23 cellular contexts compared by ENCODE assay signal in genomic region chr4:145625677-145626622, GRCh38. TPM values are rescaled to one million over a fixed set of nuclear protein-coding genes. Genes with fewer than 3 reads are reported as not detected.
DNase-seq lines count a peak whose midpoint lies in the region; ATAC-seq and TF ChIP-seq lines count a peak whose summit lies in the region.
"Had no signal": no experiment of that assay in that cellular context is flagged by ENCODE, and none has a peak within 500 bp of the region (broad histone marks: within the 10 kb centered on the region; RNA-seq: fewer than 3 reads in every experiment).

No MANE protein-coding gene starts in this region.

- H4K20me1 ChIP-seq in OCI-LY7 (ENCODE audit: insufficient read depth, low read length), result no peaks in the 10 kb centered on the region

- BruUV-seq in OCI-LY7 (replicated peaks; lab: Mats Ljungman, UMichigan), result no TSS peak

- H3K27ac Mint-ChIP-seq in CD8-positive, alpha-beta memory T cell, result peak overlapping the region in 5 of 8 donors; percentile 35 to 92 (median 66)
- H3K27ac Mint-ChIP-seq in activated T-helper 17 cell treated with anti-CD3 and anti-CD28 coated beads, Interleukin-2, amount 50 U/mL, for 72 hours, result no peak overlapping the region
- H3K27ac Mint-ChIP-seq in stimulated activated memory B cell treated with anti-CD40 and anti-IgM and Interleukin-4, amounts not matched to agents 10 μg/mL and 1 μg/mL and 100 μg/mL, for 72 hours, result no peak overlapping the region
- H3K27ac Mint-ChIP-seq: stimulated activated naive CD8-positive, alpha-beta T cell treated with anti-CD3 and anti-CD28 coated beads, Interleukin-15, Interleukin-2, amounts not matched to agents 100 ng/mL and 50 ng/mL, for 24 hours had no signal

- no peak overlapping the region for H3K27ac ChIP-seq in CD8-positive, alpha-beta memory T cell (ENCODE audit: low read depth, low read length)
- H3K27ac ChIP-seq in OCI-LY7 (ENCODE audit: low read depth, low read length, poor library complexity, severe bottlenecking), result no peak overlapping the region
- H3K27ac ChIP-seq: C4-2B, upper lobe of left lung had no signal

- CTCF ChIA-PET in CD8-positive, alpha-beta memory T cell (lab: Charles Lee), result interaction anchor here (1.1 to 2.3 kb wide), 2 partner anchors 9 kb away, joined by 3 to 10 read pairs; no protein-coding TSS in a partner anchor
- CTCF ChIA-PET in OCI-LY7 (lab: Charles Lee; ENCODE audit: unreplicated experiment), result no interaction called here

- H3K4me2 ChIP-seq in OCI-LY7 (ENCODE audit: low read length), result no peak overlapping the region

- peaks cover 0 to 2% (median 0%) of the 10 kb centered on the region in 5 donors for H3K9me3 Mint-ChIP-seq in CD8-positive, alpha-beta memory T cell
- no peaks in the 10 kb centered on the region for H3K9me3 Mint-ChIP-seq in activated T-helper 17 cell treated with anti-CD3 and anti-CD28 coated beads, Interleukin-2, amount 50 U/mL, for 72 hours
- H3K9me3 Mint-ChIP-seq in stimulated activated memory B cell treated with anti-CD40 and anti-IgM and Interleukin-4, amounts not matched to agents 10 μg/mL and 1 μg/mL and 100 μg/mL, for 72 hours, result peaks cover 3% of the 10 kb centered on the region

- no peaks in the 10 kb centered on the region for H3K79me2 ChIP-seq in OCI-LY7 (ENCODE audit: insufficient read depth, low read depth, low read length)

- no peak for TF ChIP-seq CTCF in OCI-LY7 (conservative IDR thresholded peaks at IDR 0.05; ENCODE audit: low read length)

- H3K9me3 ChIP-seq in CD8-positive, alpha-beta memory T cell (ENCODE audit: low read length), result no peaks in the 10 kb centered on the region
- H3K9me3 ChIP-seq in OCI-LY7 (ENCODE audit: low read length), result peaks cover 10% of the 10 kb centered on the region; the same call in 1 of the 2 replicates
- H3K9me3 ChIP-seq: upper lobe of left lung had no signal

- H3K36me3 Mint-ChIP-seq in CD8-positive, alpha-beta memory T cell, result peaks cover 6 to 13% (median 11%) of the 10 kb centered on the region in 3 donors
- peaks cover 26% of the 10 kb centered on the region for H3K36me3 Mint-ChIP-seq in activated T-helper 17 cell treated with anti-CD3 and anti-CD28 coated beads, Interleukin-2, amount 50 U/mL, for 72 hours (ENCODE audit: low read depth)
- peaks cover 28% of the 10 kb centered on the region for H3K36me3 Mint-ChIP-seq in stimulated activated memory B cell treated with anti-CD40 and anti-IgM and Interleukin-4, amounts not matched to agents 10 μg/mL and 1 μg/mL and 100 μg/mL, for 72 hours

- POLR2A ChIA-PET in CD8-positive, alpha-beta memory T cell (lab: Charles Lee), result no interaction called here
- POLR2A ChIA-PET in OCI-LY7 (lab: Charles Lee), result interaction anchor here (1.2 kb wide), 1 partner anchor 17 kb away, joined by 3 read pairs; no protein-coding TSS in a partner anchor

- no peaks in the 10 kb centered on the region for H3K36me3 ChIP-seq in CD8-positive, alpha-beta memory T cell (ENCODE audit: insufficient read depth, low read length)
- peaks cover 14% of the 10 kb centered on the region for H3K36me3 ChIP-seq in OCI-LY7 (ENCODE audit: insufficient read depth, low read length)
- H3K36me3 ChIP-seq: upper lobe of left lung had no signal

- intact Hi-C loops in OCI-LY7 (cut with micrococcal nuclease; ENCODE audit: unreplicated experiment), result no loop called here

- peaks cover 32% of the 10 kb centered on the region for H3K4me1 ChIP-seq in CD8-positive, alpha-beta memory T cell (ENCODE audit: insufficient read depth, low read length)
- peaks cover 9% of the 10 kb centered on the region for H3K4me1 ChIP-seq in OCI-LY7 (ENCODE audit: insufficient read depth, low read length, poor library complexity, severe bottlenecking)
- H3K4me1 ChIP-seq: upper lobe of left lung had no signal

- peaks cover 38 to 58% (median 54%) of the 10 kb centered on the region in 3 donors for H3K4me1 Mint-ChIP-seq in CD8-positive, alpha-beta memory T cell
- peaks cover 12% of the 10 kb centered on the region for H3K4me1 Mint-ChIP-seq in activated T-helper 17 cell treated with anti-CD3 and anti-CD28 coated beads, Interleukin-2, amount 50 U/mL, for 72 hours
- peaks cover 9% of the 10 kb centered on the region for H3K4me1 Mint-ChIP-seq in stimulated activated memory B cell treated with anti-CD40 and anti-IgM and Interleukin-4, amounts not matched to agents 10 μg/mL and 1 μg/mL and 100 μg/mL, for 72 hours
- H3K4me1 Mint-ChIP-seq: neural crest cell had no signal

- DNase-seq in CD8-positive, alpha-beta memory T cell, result peak in 1 of 5 donors; percentile 5
- peak; percentile 40 for DNase-seq in OCI-LY7 (ENCODE audit: low spot score)
- DNase-seq in effector CD8-positive, alpha-beta T cell (lab: John Stamatoyannopoulos, UW), result no peak
- no peak for DNase-seq in ureter (ENCODE audit: low spot score)
- DNase-seq: activated CD4-positive, alpha-beta T cell treated with anti-CD3 and anti-CD28 coated beads for 1 hour; aorta; DMS53; foreskin fibroblast; hypothalamus; KG1; NCI-H1105 treated with DMSO at 0.1 percent for 48 hours; PC-3; upper lobe of left lung had no signal

- no peaks in the 10 kb centered on the region for H3K9me2 ChIP-seq in OCI-LY7 (ENCODE audit: insufficient read depth, low read length)

- no peaks in the 10 kb centered on the region for H3K27me3 ChIP-seq in CD8-positive, alpha-beta memory T cell (ENCODE audit: insufficient read depth, low read length, poor library complexity, severe bottlenecking)
- H3K27me3 ChIP-seq: upper lobe of left lung had no signal

- peak overlapping the region in 5 of 7 donors; percentile 29 to 45 (median 42) for H3K4me3 Mint-ChIP-seq in CD8-positive, alpha-beta memory T cell
- no peak overlapping the region for H3K4me3 Mint-ChIP-seq in activated T-helper 17 cell treated with anti-CD3 and anti-CD28 coated beads, Interleukin-2, amount 50 U/mL, for 72 hours
- no peak overlapping the region for H3K4me3 Mint-ChIP-seq in stimulated activated memory B cell treated with anti-CD40 and anti-IgM and Interleukin-4, amounts not matched to agents 10 μg/mL and 1 μg/mL and 100 μg/mL, for 72 hours
- H3K4me3 Mint-ChIP-seq: neural crest cell; stimulated activated naive CD8-positive, alpha-beta T cell treated with anti-CD3 and anti-CD28 coated beads, Interleukin-15, Interleukin-2, amounts not matched to agents 100 ng/mL and 50 ng/mL, for 24 hours had no signal

- H3K27me3 Mint-ChIP-seq in CD8-positive, alpha-beta memory T cell, result no peaks in the 10 kb centered on the region
- H3K27me3 Mint-ChIP-seq in activated T-helper 17 cell treated with anti-CD3 and anti-CD28 coated beads, Interleukin-2, amount 50 U/mL, for 72 hours, result no peaks in the 10 kb centered on the region
- H3K27me3 Mint-ChIP-seq in stimulated activated memory B cell treated with anti-CD40 and anti-IgM and Interleukin-4, amounts not matched to agents 10 μg/mL and 1 μg/mL and 100 μg/mL, for 72 hours, result no peaks in the 10 kb centered on the region
- H3K27me3 Mint-ChIP-seq: stimulated activated naive CD8-positive, alpha-beta T cell treated with anti-CD3 and anti-CD28 coated beads, Interleukin-15, Interleukin-2, amounts not matched to agents 100 ng/mL and 50 ng/mL, for 24 hours had no signal

- H3K4me3 ChIP-seq in CD8-positive, alpha-beta memory T cell (ENCODE audit: low read length), result no peak overlapping the region
- no peak overlapping the region for H3K4me3 ChIP-seq in OCI-LY7 (ENCODE audit: low read depth, low read length, poor library complexity, severe bottlenecking)
- H3K4me3 ChIP-seq: upper lobe of left lung had no signal

- H2AFZ ChIP-seq in OCI-LY7 (ENCODE audit: low read length), result no peak overlapping the region

- peak; percentile 55 for ATAC-seq in GM18907 (IDR thresholded peaks at IDR 0.05; ENCODE audit: unreplicated experiment)
- ATAC-seq in HG02798 (IDR thresholded peaks at IDR 0.05; ENCODE audit: poor library complexity, unreplicated experiment), result peak; percentile 52
- ATAC-seq in activated T-helper 17 cell treated with anti-CD3 and anti-CD28 coated beads, Interleukin-2, amount 50 U/mL, for 72 hours (replicated peaks), result no peak
- no peak for ATAC-seq in stimulated activated memory B cell treated with anti-CD40 and anti-IgM and Interleukin-4, amounts not matched to agents 10 μg/mL and 1 μg/mL and 100 μg/mL, for 72 hours
- ATAC-seq: HCT116, PC-3 had no signal

RNA-seq across cellular contexts. Expression of gene MMAA, which starts 6.8 kb away (rescaled TPM):
- 10 to 100 TPM; 13.1 to 14.9 TPM for total RNA-seq in CD8-positive, alpha-beta memory T cell
- polyA plus RNA-seq in CD8-positive, alpha-beta memory T cell, result 7.2 TPM
- 1.6 and 2.5 TPM in 2 replicates for total RNA-seq in OCI-LY7 (2014; rRNA removed; shearing (Covaris generic))
- total RNA-seq in OCI-LY7 (2022) (4.3 and 5.4 TPM in 2 replicates), ureter (15.9 TPM)
- 10 to 100 TPM; 18.8 to 19.9 TPM for total RNA-seq in activated T-helper 17 cell treated with anti-CD3 and anti-CD28 coated beads, Interleukin-2, amount 50 U/mL, for 72 hours

RNA-seq across cellular contexts. Expression of gene C4orf51, which starts 54.0 kb away (rescaled TPM):
- not detected for total RNA-seq in CD8-positive, alpha-beta memory T cell
- not detected for polyA plus RNA-seq in CD8-positive, alpha-beta memory T cell
- not detected in 2 replicates for total RNA-seq in OCI-LY7 (2014; rRNA removed; shearing (Covaris generic))
- total RNA-seq in OCI-LY7 (2022) (not detected in 2 replicates), ureter (not detected)
- total RNA-seq in activated T-helper 17 cell treated with anti-CD3 and anti-CD28 coated beads, Interleukin-2, amount 50 U/mL, for 72 hours, result not detected
- total RNA-seq: aorta, neural crest cell, PC-3, renal cortical epithelial cell, SK-MEL-5, upper lobe of left lung had no signal
- polyA plus RNA-seq: aorta had no signal

Comparison
In these comparisons a context has a peak if more than half of its experiments do, and no peak if none do; other contexts are left out.
1. H3K27ac Mint-ChIP-seq: peak in CD8-positive, alpha-beta memory T cell (5 of 8); none in activated T-helper 17 cell treated with anti-CD3 and anti-CD28 coated beads, Interleukin-2, amount 50 U/mL, for 72 hours (single experiment) and stimulated activated memory B cell treated with anti-CD40 and anti-IgM and Interleukin-4, amounts not matched to agents 10 μg/mL and 1 μg/mL and 100 μg/mL, for 72 hours (single experiment).
2. H3K4me3 Mint-ChIP-seq: peak in CD8-positive, alpha-beta memory T cell (5 of 7); none in activated T-helper 17 cell treated with anti-CD3 and anti-CD28 coated beads, Interleukin-2, amount 50 U/mL, for 72 hours (single experiment) and stimulated activated memory B cell treated with anti-CD40 and anti-IgM and Interleukin-4, amounts not matched to agents 10 μg/mL and 1 μg/mL and 100 μg/mL, for 72 hours (single experiment).
3. ATAC-seq: peak in GM18907 (single experiment) and HG02798 (single experiment); none in activated T-helper 17 cell treated with anti-CD3 and anti-CD28 coated beads, Interleukin-2, amount 50 U/mL, for 72 hours (single experiment) and stimulated activated memory B cell treated with anti-CD40 and anti-IgM and Interleukin-4, amounts not matched to agents 10 μg/mL and 1 μg/mL and 100 μg/mL, for 72 hours (single experiment).